In genomic region chr13:51838235-51838846, GRCh38 we compare ENCODE assay signal across 1 cellular context.
TF ChIP-seq lines count a peak whose summit lies in the region.

No MANE protein-coding gene starts in this region.

TF ChIP-seq in SK-N-SH, 30 proteins besides CTCF, POLR2A, EP300 and RAD21 (continued from another document):
- TF ChIP-seq, protein P1, sequence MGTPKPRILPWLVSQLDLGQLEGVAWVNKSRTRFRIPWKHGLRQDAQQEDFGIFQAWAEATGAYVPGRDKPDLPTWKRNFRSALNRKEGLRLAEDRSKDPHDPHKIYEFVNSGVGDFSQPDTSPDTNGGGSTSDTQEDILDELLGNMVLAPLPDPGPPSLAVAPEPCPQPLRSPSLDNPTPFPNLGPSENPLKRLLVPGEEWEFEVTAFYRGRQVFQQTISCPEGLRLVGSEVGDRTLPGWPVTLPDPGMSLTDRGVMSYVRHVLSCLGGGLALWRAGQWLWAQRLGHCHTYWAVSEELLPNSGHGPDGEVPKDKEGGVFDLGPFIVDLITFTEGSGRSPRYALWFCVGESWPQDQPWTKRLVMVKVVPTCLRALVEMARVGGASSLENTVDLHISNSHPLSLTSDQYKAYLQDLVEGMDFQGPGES (IDR thresholded peaks at IDR 0.05; ENCODE audit: low read depth, low read length) = no peak
